Comparison of ENCODE assay signal across 8 cellular contexts in genomic region chr17:2029911-2030778, GRCh38. TPM values are rescaled to one million over a fixed set of nuclear protein-coding genes. Genes with fewer than 3 reads are reported as not detected.
DNase-seq lines count a peak whose midpoint lies in the region; ATAC-seq, FAIRE-seq and TF ChIP-seq lines count a peak whose summit lies in the region.

Gene DPH1 (plus strand): TSS chr17:2030153. CDS start chr17:2030170, 17 bp downstream.

- peak; percentile 95 for FAIRE-seq in H1 (lab: Jason Lieb, UNC)

- TF ChIP-seq CTCF in H1 (IDR thresholded peaks at IDR 0.05; ENCODE audit: control extremely low read depth in 1 of 3, insufficient read depth in 1 of 3, low read depth in 1 of 3, low read length in 3 of 3), result no peak

- CTCF ChIA-PET in H1 (lab: Charles Lee; ENCODE audit: partially characterized antibody), result interaction anchor here (0.9 to 4.4 kb wide), 10 partner anchors 10 to 201 kb away, joined by 3 to 15 read pairs (median 4); partner anchors contain the start of genes HIC1 and OVCA2

- 2% methylated on average over 48 of the region's 59 CpGs; no CpG with 5 or more reads in 1 of the 2 experiments for WGBS in H1 (ENCODE audit: extremely low coverage in 1 of 2, insufficient coverage in 1 of 2, insufficient read length in 1 of 2, insufficient replicate concordance in 2 of 2, low coverage in 1 of 2, low lambda C conversion rate in 2 of 2, missing lambda C conversion rate in 1 of 2), 2 experiments
- WGBS in mesenchymal stem cell, result 3% methylated on average over 59 of the region's 59 CpGs

- H4K20me1 ChIP-seq in BLaER1 (peaks cover 28% of the 10 kb centered on the region; the same call in 1 of the 2 replicates), H1 (replicated peaks in 1 of 2; ENCODE audit: control insufficient read depth in 1 of 2, insufficient read depth in 2 of 2, low read length in 2 of 2) (peaks cover 0 to 6% of the 10 kb centered on the region in 2 experiments)

- H2AK5ac ChIP-seq in H1 (ENCODE audit: low read depth, low read length) (no peak within 1 kb of the TSS), mesenchymal stem cell (ENCODE audit: low read length, severe bottlenecking) (peak within 1 kb of the TSS; percentile 39)

- H3K9me3 ChIP-seq in BLaER1 (no peaks in the 10 kb centered on the region), H1 (ENCODE audit: insufficient read depth in 2 of 2, low read depth in 1 of 2, low read length in 1 of 2) (no peaks in the 10 kb centered on the region), mesenchymal stem cell (ENCODE audit: control insufficient read depth, low read length) (no peaks in the 10 kb centered on the region)

- H3K79me1 ChIP-seq in H1 (ENCODE audit: low read depth, low read length), result no peaks in the 10 kb centered on the region
- H3K79me1 ChIP-seq in mesenchymal stem cell (replicated peaks; ENCODE audit: low read length, poor library complexity, severe bottlenecking), result peaks cover 23% of the 10 kb centered on the region

- no peaks in the 10 kb centered on the region for H3K79me2 ChIP-seq in H1 (ENCODE audit: control insufficient read depth in 1 of 2, insufficient read depth in 2 of 2, low read length in 2 of 2)

- ATAC-seq in GM19372 (IDR thresholded peaks at IDR 0.05; ENCODE audit: low read depth, unreplicated experiment), result peak; percentile 68

- peak within 1 kb of the TSS; percentile 15; the same call in 1 of the 2 replicates for H2AFZ ChIP-seq in H1 (ENCODE audit: low read length)
- H2AFZ ChIP-seq in mesenchymal stem cell (ENCODE audit: low read depth, low read length), result peak within 1 kb of the TSS; percentile 86

- peaks cover 74% of the 10 kb centered on the region for H3K4me1 ChIP-seq in BLaER1
- peaks cover 2 to 7% (median 4%) of the 10 kb centered on the region in 4 experiments; a peak in 5 of 7 replicates for H3K4me1 ChIP-seq in H1 (replicated peaks in 1 of 4; ENCODE audit: control insufficient read depth in 3 of 4, insufficient read depth in 4 of 4, low read length in 3 of 4)
- H3K4me1 ChIP-seq in mesenchymal stem cell (ENCODE audit: control insufficient read depth, insufficient read depth, low read depth, low read length), result peaks cover 40% of the 10 kb centered on the region

- H2BK12ac ChIP-seq in H1 (ENCODE audit: low read depth, low read length) (no peak within 1 kb of the TSS), mesenchymal stem cell (ENCODE audit: low read length in 2 of 2) (peak within 1 kb of the TSS in 1 of 2 experiments; percentile 61)

- H2BK120ac ChIP-seq in H1 (replicated peaks; ENCODE audit: low read depth, low read length), result no peak within 1 kb of the TSS
- no peak within 1 kb of the TSS for H2BK120ac ChIP-seq in mesenchymal stem cell (ENCODE audit: low read depth, low read length)

- no peak within 1 kb of the TSS for H4K5ac ChIP-seq in H1 (ENCODE audit: insufficient read length, low read depth, low read length)

- peaks cover 9% of the 10 kb centered on the region; the same call in 1 of the 2 replicates for H3K23me2 ChIP-seq in H1 (ENCODE audit: low read depth, low read length)

- H3K27ac ChIP-seq in BLaER1, result peak within 1 kb of the TSS; percentile 85
- H3K27ac ChIP-seq in H1 (ENCODE audit: low read depth, low read length), result no peak within 1 kb of the TSS
- H3K27ac ChIP-seq in mesenchymal stem cell (ENCODE audit: low read length, poor library complexity, severe bottlenecking), result no peak within 1 kb of the TSS

- POLR2A ChIA-PET in H1 (lab: Charles Lee; ENCODE audit: partially characterized antibody), result interaction anchor here (1.1 kb wide), 1 partner anchor 10 kb away, joined by 3 read pairs; no protein-coding TSS in a partner anchor

- H3K9ac ChIP-seq in BLaER1 (peak within 1 kb of the TSS; percentile 87), H1 (replicated peaks in 1 of 4; ENCODE audit: extremely low read depth in 1 of 4, low read depth in 3 of 4, low read length in 3 of 4) (peak within 1 kb of the TSS in 3 of 4 experiments; percentile 39 to 57 (median 51); a peak in 5 of 7 replicates), mesenchymal stem cell (ENCODE audit: low read length) (peak within 1 kb of the TSS; percentile 90)

- H2BK15ac ChIP-seq in H1 (ENCODE audit: low read length) (0 out of 2 replicates have a peak within 1 kb of the TSS, but pooled peaks have one; percentile 29), mesenchymal stem cell (ENCODE audit: low read depth, poor library complexity, severe bottlenecking) (peak within 1 kb of the TSS; percentile 12)

- no peak within 1 kb of the TSS for H2BK5ac ChIP-seq in H1 (ENCODE audit: low read depth, low read length)
- no peak within 1 kb of the TSS for H2BK5ac ChIP-seq in mesenchymal stem cell (ENCODE audit: low read depth, low read length, poor library complexity, severe bottlenecking)

- 0 out of 4 replicates have a peak, but pooled peaks of 1 of the 2 experiments have one; percentile 14 for TF ChIP-seq RAD21 in H1 (IDR thresholded peaks at IDR 0.05 in 1 of 2, conservative IDR thresholded peaks at IDR 0.05 in 1 of 2; ENCODE audit: low read depth in 2 of 2, low read length in 2 of 2)

- H3K23ac ChIP-seq in H1 (ENCODE audit: insufficient read length) (no peak within 1 kb of the TSS), mesenchymal stem cell (ENCODE audit: low read length in 2 of 2) (no peak within 1 kb of the TSS)

- H3K27me3 ChIP-seq in BLaER1 (peaks cover 15% of the 10 kb centered on the region; the same call in 1 of the 2 replicates), H1 (replicated peaks in 1 of 4; ENCODE audit: control insufficient read depth in 3 of 4, extremely low read depth in 1 of 4, insufficient read depth in 3 of 4, low read length in 3 of 4) (peaks cover 44 to 47% (median 46%) of the 10 kb centered on the region in 4 experiments), mesenchymal stem cell (ENCODE audit: control insufficient read depth in 1 of 2, insufficient read depth in 1 of 2, low read length in 2 of 2) (peaks cover 22 to 29% of the 10 kb centered on the region in 2 experiments)

- no peak within 1 kb of the TSS for H4K91ac ChIP-seq in H1 (replicated peaks; ENCODE audit: insufficient read length, low read length)
- H4K91ac ChIP-seq in mesenchymal stem cell (ENCODE audit: low read length), result peak within 1 kb of the TSS; percentile 48

- no peak within 1 kb of the TSS for H3K18ac ChIP-seq in H1 (ENCODE audit: extremely low read depth, low read length)
- H3K18ac ChIP-seq in mesenchymal stem cell (ENCODE audit: low read depth in 1 of 2, low read length in 2 of 2), result peak within 1 kb of the TSS; percentile 65 to 90

- no peak for TF ChIP-seq POLR2A in H1 (IDR thresholded peaks at IDR 0.05; ENCODE audit: control extremely low read depth in 1 of 2, low read depth in 2 of 2, low read length in 2 of 2)

- DNase-seq in HS-5 (ENCODE audit: low read depth), result peak; percentile 69
- DNase-seq in NOMO-1 (lab: John Stamatoyannopoulos, UW; ENCODE audit: unreplicated experiment in 2 of 2), result peak; percentile 77 to 93
- peak; percentile 69 to 75 for DNase-seq in activated CD8-positive, alpha-beta memory T cell treated with anti-CD3 and anti-CD28 coated beads for 4 hours (ENCODE audit: low read depth in 2 of 2)
- peak; percentile 69 to 97 for DNase-seq in H1 (ENCODE audit: low read depth in 1 of 2, low spot score in 2 of 2)
- peak; percentile 96 for DNase-seq in mesenchymal stem cell
- DNase-seq in stimulated activated CD8-positive, alpha-beta memory T cell treated with anti-CD3 and anti-CD28 coated beads, Interleukin-12 subunit alpha, Interleukin-12 subunit beta, amount 100 ng/mL, for 4 hours (ENCODE audit: low read depth), result peak; percentile 75

- H3K56ac ChIP-seq in H1 (replicated peaks; ENCODE audit: insufficient read length, low read depth, low read length), result no peak within 1 kb of the TSS

- H4K8ac ChIP-seq in H1 (ENCODE audit: extremely low read depth, insufficient read depth, low read length), result peak within 1 kb of the TSS; percentile 54; the same call in 1 of the 2 replicates
- H4K8ac ChIP-seq in mesenchymal stem cell (ENCODE audit: low read length), result peak within 1 kb of the TSS; percentile 84

- peak within 1 kb of the TSS; percentile 98 for H3K4me2 ChIP-seq in BLaER1
- H3K4me2 ChIP-seq in H1 (ENCODE audit: insufficient read depth in 1 of 2, low read depth in 2 of 2, low read length in 2 of 2), result peak within 1 kb of the TSS; percentile 55 to 76
- peak within 1 kb of the TSS; percentile 69 for H3K4me2 ChIP-seq in mesenchymal stem cell (ENCODE audit: low read length, poor library complexity, severe bottlenecking)

- H2BK20ac ChIP-seq in H1 (ENCODE audit: low read length), result no peak within 1 kb of the TSS

- TF ChIP-seq EP300 in H1 (IDR thresholded peaks at IDR 0.05; ENCODE audit: borderline replicate concordance in 1 of 2, low read depth in 2 of 2, low read length in 2 of 2), result peak in 1 of 2 experiments; percentile 46; a peak in 1 of 3 replicates

- H3K36me3 ChIP-seq in BLaER1 (no peaks in the 10 kb centered on the region), H1 (ENCODE audit: control insufficient read depth in 2 of 4, insufficient read depth in 4 of 4, low read length in 3 of 4) (no peaks in the 10 kb centered on the region), mesenchymal stem cell (ENCODE audit: control insufficient read depth in 1 of 2, insufficient read depth in 2 of 2, low read depth in 1 of 2, low read length in 2 of 2) (peaks cover 7 to 12% of the 10 kb centered on the region in 2 experiments)

- H3K14ac ChIP-seq in H1 (ENCODE audit: insufficient read length) (no peak within 1 kb of the TSS), mesenchymal stem cell (ENCODE audit: low read length in 2 of 2) (peak within 1 kb of the TSS in 1 of 2 experiments; percentile 0)

- H3K4me3 ChIP-seq in BLaER1 (peak within 1 kb of the TSS; percentile 93), H1 (ENCODE audit: extremely low read depth in 1 of 4, insufficient read depth in 2 of 4, low read depth in 3 of 4, low read length in 4 of 4) (peak within 1 kb of the TSS; percentile 74 to 98 (median 92)), mesenchymal stem cell (ENCODE audit: insufficient read depth in 1 of 2, low read depth in 1 of 2, low read length in 2 of 2) (peak within 1 kb of the TSS; percentile 75 to 91)

- H3K4ac ChIP-seq in H1 (replicated peaks; ENCODE audit: insufficient read length, low read depth, low read length) (no peak within 1 kb of the TSS), mesenchymal stem cell (ENCODE audit: low read depth in 1 of 2, low read length in 2 of 2) (peak within 1 kb of the TSS in 1 of 2 experiments; percentile 57)

TF ChIP-seq in H1, 55 proteins besides CTCF, POLR2A, EP300 and RAD21 (continues in another document):
- no peak for TF ChIP-seq MAFK (IDR thresholded peaks at IDR 0.05; ENCODE audit: low read depth, low read length)
- no peak for TF ChIP-seq ZNF274 (IDR thresholded peaks at IDR 0.05; ENCODE audit: borderline replicate concordance, extremely low read depth, low read length)

RNA-seq across cellular contexts. Expression of gene DPH1, which starts in this region (rescaled TPM):
- 24.9 and 27.1 TPM in 2 replicates for total RNA-seq in H1 (2021; fragmentation: NEBNext Ultra II Directional; extraction: Animal tissue kit (Norgen Biotek cat#: 25700))
- 30.0 and 48.3 TPM in 2 replicates for polyA plus RNA-seq in H1 (2011; rRNA removed)
- 26.0 TPM for polyA plus RNA-seq in H1 (2011; cell fraction: cytosol; rRNA removed)
- 76.8 TPM for polyA plus RNA-seq in H1 (2011; cell fraction: nucleus; rRNA removed)
- polyA plus RNA-seq in H1 (2012, experiment 1 of 2), result 14.1 to 21.6 TPM (median 19.7 TPM) in 4 replicates
- 16.4 TPM for polyA plus RNA-seq in H1 (2012, experiment 2 of 2)
- polyA plus RNA-seq in H1 (2013, experiment 1 of 2), result 13.4 TPM
- polyA plus RNA-seq in H1 (2013, experiment 2 of 2), result 12.3 TPM
- polyA minus RNA-seq in H1 (2011; rRNA and poly(A)+ RNA removed), result 22.8 and 35.7 TPM in 2 replicates
- 15.0 TPM for polyA minus RNA-seq in H1 (2011; cell fraction: cytosol; rRNA and poly(A)+ RNA removed)
- 34.4 TPM for polyA minus RNA-seq in H1 (2011; cell fraction: nucleus; rRNA and poly(A)+ RNA removed)
- 24.6 TPM for polyA plus RNA-seq in mesenchymal stem cell (2013, experiment 1 of 2)
- polyA plus RNA-seq in mesenchymal stem cell (2013, experiment 2 of 2), result 23.7 TPM
